ENCODE assay signal across 12 cellular contexts in the genomic region with DNA sequence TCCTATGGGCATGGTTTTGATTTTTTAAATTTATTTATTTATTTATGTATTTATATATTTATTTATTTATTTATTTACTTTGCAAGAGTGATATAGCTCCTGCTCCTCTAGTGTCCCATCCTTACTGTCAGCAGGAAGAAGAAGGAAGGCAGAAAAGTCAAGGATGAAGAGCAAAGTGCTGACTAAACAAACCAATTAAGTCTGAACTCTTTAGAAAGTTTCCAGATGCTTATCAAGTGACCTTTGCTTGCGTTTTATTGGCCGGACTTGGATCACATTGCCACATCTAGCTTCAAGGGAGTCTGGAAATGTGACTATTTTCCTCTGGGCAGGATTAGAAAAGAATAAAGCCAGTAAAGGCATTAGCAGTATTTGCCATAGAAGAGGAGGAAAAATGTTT. TPM values are rescaled to one million over a fixed set of nuclear protein-coding genes. Genes with fewer than 3 reads are reported as not detected.
"Had no signal": no experiment of that assay in that cellular context is flagged by ENCODE, and none has a peak within 500 bp of the region (broad histone marks: within the 10 kb centered on the region; RNA-seq: fewer than 3 reads in every experiment).

No MANE protein-coding gene starts in this region.

- H3K4me3 ChIP-seq: GM23338 had no signal

- DNase-seq: H9, HCEC 1CT, HFFc6, Karpas-422, KBM-7 had no signal

- H3K4me2 ChIP-seq: GM23338, KMS-11 had no signal

- H3K27ac ChIP-seq: HL-60, KMS-11 had no signal

- FAIRE-seq: H1, H54, HTR-8/SVneo had no signal

- ATAC-seq: GM23338 had no signal

RNA-seq across cellular contexts. Expression of gene OR4B1, which starts 8.7 kb away (rescaled TPM):
- polyA plus RNA-seq: GM23338, H1, IgD-negative memory B cell had no signal

RNA-seq across cellular contexts. Expression of gene OR4X2, which starts 37.0 kb away (rescaled TPM):
- polyA plus RNA-seq: GM23338, H1, IgD-negative memory B cell had no signal

RNA-seq across cellular contexts. Expression of gene OR4X1, which starts 55.8 kb away (rescaled TPM):
- polyA plus RNA-seq: GM23338, H1, IgD-negative memory B cell had no signal
